ENCODE assay signal across 8 cellular contexts in genomic region chr1:226940029-226940805, GRCh38. TPM values are rescaled to one million over a fixed set of nuclear protein-coding genes. Genes with fewer than 3 reads are reported as not detected.
DNase-seq lines count a peak whose midpoint lies in the region; ATAC-seq and TF ChIP-seq lines count a peak whose summit lies in the region.

Gene COQ8A, plus strand, starts transcription at chr1:226940294. Its CDS starts 21,092 bp downstream, at chr1:226961386.

- H3K4me1 ChIP-seq in left lung, result peaks cover 8 to 41% of the 10 kb centered on the region in 2 donors

- H3K27ac Mint-ChIP-seq in activated CD4-positive, alpha-beta memory T cell treated with anti-CD3 and anti-CD28 coated beads for 36 hours, result peak within 1 kb of the TSS; percentile 94

- peak within 1 kb of the TSS; percentile 96 to 100 for H3K27ac ChIP-seq in left lung

- H3K4me3 ChIP-seq in left lung, result peak within 1 kb of the TSS; percentile 76 to 79

- H3K9me3 ChIP-seq in left lung, result peaks cover 0 to 3% of the 10 kb centered on the region in 2 donors

- POLR2A ChIA-PET in activated CD4-positive, alpha-beta memory T cell treated with anti-CD3 and anti-CD28 coated beads for 36 hours (lab: Charles Lee), result interaction anchor here (0.5 to 3.1 kb wide), 5 partner anchors 50 to 533 kb away, joined by 3 to 20 read pairs (median 3); partner anchors contain the start of gene PARP1

- CTCF ChIA-PET in activated CD4-positive, alpha-beta memory T cell treated with anti-CD3 and anti-CD28 coated beads for 36 hours (lab: Charles Lee), result interaction anchor here (0.8 to 1.5 kb wide), 5 partner anchors 27 to 532 kb away, joined by 3 to 5 read pairs (median 4); partner anchors contain the start of gene PARP1

- no peaks in the 10 kb centered on the region for H3K27me3 Mint-ChIP-seq in activated CD4-positive, alpha-beta memory T cell treated with anti-CD3 and anti-CD28 coated beads for 36 hours

- DNase-seq in C1 segment of cervical spinal cord (lab: John Stamatoyannopoulos, UW), result peak; percentile 96 to 100 (median 99)
- DNase-seq in HK-2 (ENCODE audit: unreplicated experiment), result peak; percentile 100
- DNase-seq in NCI-H82 treated with DMSO at 0.1 percent for 48 hours (lab: John Stamatoyannopoulos, UW; ENCODE audit: unreplicated experiment), result peak; percentile 100
- peak; percentile 99 for DNase-seq in activated CD4-positive, alpha-beta memory T cell treated with anti-CD3 and anti-CD28 coated beads for 36 hours
- peak; percentile 99 for DNase-seq in dermis microvascular lymphatic vessel endothelial cell (ENCODE audit: low read depth in 2 of 2)
- peak; percentile 99 to 100 for DNase-seq in left lung
- peak; percentile 98 for DNase-seq in stimulated activated CD4-positive, alpha-beta T cell treated with anti-CD3 and anti-CD28 coated beads, Interleukin-2, amount 100 ng/mL, for 4 hours (ENCODE audit: low read depth)

- no peaks in the 10 kb centered on the region for H3K36me3 Mint-ChIP-seq in activated CD4-positive, alpha-beta memory T cell treated with anti-CD3 and anti-CD28 coated beads for 36 hours

- peak; percentile 96 for ATAC-seq in GM19455 (IDR thresholded peaks at IDR 0.05; ENCODE audit: unreplicated experiment)
- ATAC-seq in left lung, result peak; percentile 97

- H3K4me3 Mint-ChIP-seq in activated CD4-positive, alpha-beta memory T cell treated with anti-CD3 and anti-CD28 coated beads for 36 hours, result peak within 1 kb of the TSS; percentile 82

- H3K4me1 Mint-ChIP-seq in activated CD4-positive, alpha-beta memory T cell treated with anti-CD3 and anti-CD28 coated beads for 36 hours (ENCODE audit: low read depth), result peaks cover 41% of the 10 kb centered on the region

- H3K27me3 ChIP-seq in left lung, result no peaks in the 10 kb centered on the region

- peaks cover 4% of the 10 kb centered on the region for H3K9me3 Mint-ChIP-seq in activated CD4-positive, alpha-beta memory T cell treated with anti-CD3 and anti-CD28 coated beads for 36 hours

- no peak for TF ChIP-seq CTCF in left lung (IDR thresholded peaks at IDR 0.05)

- intact Hi-C loops in activated CD4-positive, alpha-beta memory T cell treated with anti-CD3 and anti-CD28 coated beads for 36 hours (cut with micrococcal nuclease), result loop anchor here (2.0 to 5.0 kb wide), 3 partner anchors 313 to 622 kb away; partner anchors contain the start of genes PARP1 and ZNF678
- intact Hi-C loops in left lung (cut with DNase I), result no loop called here

- H3K36me3 ChIP-seq in left lung, result no peaks in the 10 kb centered on the region

RNA-seq across cellular contexts. Expression of gene COQ8A, which starts in this region (rescaled TPM):
- 10 to 100 TPM; 19.8 to 22.2 TPM for total RNA-seq in activated CD4-positive, alpha-beta memory T cell treated with anti-CD3 and anti-CD28 coated beads for 36 hours
- 20.7 and 26.7 TPM in 2 replicates for total RNA-seq in dermis microvascular lymphatic vessel endothelial cell
- total RNA-seq in left lung, result 10 to 100 TPM; 14.5 to 20.3 TPM

Comparison
In these comparisons a context has a peak if more than half of its experiments do, and no peak if none do; other contexts are left out.
1. Peak in every context shown above with its lines: DNase-seq, ATAC-seq, H3K4me3 ChIP-seq and H3K27ac ChIP-seq.